8 cellular contexts compared by ENCODE assay signal in genomic region chr2:23803965-23804542, GRCh38.
A peak's percentile ranks its signal among the peaks of the same experiment; 100 is the strongest.
DNase-seq lines count a peak whose midpoint lies in the region; ATAC-seq and TF ChIP-seq lines count a peak whose summit lies in the region.

No MANE protein-coding gene starts in this region.

- peak in 3 of 12 donors; percentile 32 to 36 (median 36) for TF ChIP-seq CTCF in heart left ventricle (IDR thresholded peaks at IDR 0.05)

- no peak for TF ChIP-seq POLR2A in heart left ventricle (IDR thresholded peaks at IDR 0.05)

- DNase-seq in Right ventricle myocardium inferior (ENCODE audit: missing footprints) (peak; percentile 65), cardiac septum (ENCODE audit: low spot score) (no peak), RPMI8226 (peak; percentile 35), heart left ventricle (peak in 3 of 5 donors; percentile 15 to 49 (median 38)), activated gamma-delta T cell (lab: John Stamatoyannopoulos, UW) (no peak), NCI-H1417 treated with DMSO at 0.1 percent for 48 hours (lab: John Stamatoyannopoulos, UW) (no peak), NCI-H1092 (lab: John Stamatoyannopoulos, UW) (no peak), NOMO-1 (lab: John Stamatoyannopoulos, UW; ENCODE audit: unreplicated experiment in 2 of 2) (no peak)

- no peak overlapping the region for H3K4me3 ChIP-seq in heart left ventricle

- peaks cover 0 to 3% (median 0%) of the 10 kb centered on the region in 12 donors for H3K9me3 ChIP-seq in heart left ventricle

- peak; percentile 52 for ATAC-seq in Right ventricle myocardium inferior
- peak in 2 of 4 donors; percentile 47 to 65 for ATAC-seq in heart left ventricle

- H3K27ac ChIP-seq in heart left ventricle = no peak overlapping the region

- peaks cover 0 to 24% (median 9%) of the 10 kb centered on the region in 9 donors for H3K36me3 ChIP-seq in heart left ventricle

- intact Hi-C loops in Right ventricle myocardium inferior (cut with DNase I) = no loop called here
- intact Hi-C loops in cardiac septum (cut with DNase I) = no loop called here
- intact Hi-C loops in heart left ventricle (cut with DNase I) = no loop called here

- 43 to 59% (median 54%) methylated on average over 5 of the region's 5 CpGs for WGBS in heart left ventricle, 4 donors

- no peaks in the 10 kb centered on the region for H3K27me3 ChIP-seq in heart left ventricle

- peaks cover 0 to 7% (median 0%) of the 10 kb centered on the region in 12 donors for H3K4me1 ChIP-seq in heart left ventricle

Comparison
In these comparisons a context has a peak if more than half of its experiments do, and no peak if none do; other contexts are left out.
1. DNase-seq: peak in Right ventricle myocardium inferior (single experiment), RPMI8226 (single experiment) and heart left ventricle (3 of 5); none in cardiac septum (single experiment), activated gamma-delta T cell (single experiment), NCI-H1417 treated with DMSO at 0.1 percent for 48 hours (single experiment), NCI-H1092 (single experiment) and NOMO-1 (0 of 2).